8 cellular contexts compared by ENCODE assay signal in genomic region chr2:204545861-204546773, GRCh38. TPM values are rescaled to one million over a fixed set of nuclear protein-coding genes. Genes with fewer than 3 reads are reported as not detected.
A peak's percentile ranks its signal among the peaks of the same experiment; 100 is the strongest.
DNase-seq lines count a peak whose midpoint lies in the region; ATAC-seq and TF ChIP-seq lines count a peak whose summit lies in the region.

No MANE protein-coding gene starts in this region.

- H3K36me3 ChIP-seq in mammary epithelial cell (ENCODE audit: insufficient read depth, low read length) (no peaks in the 10 kb centered on the region), thymus (ENCODE audit: control insufficient read depth, insufficient read depth) (no peaks in the 10 kb centered on the region)

- CTCF ChIA-PET in mammary epithelial cell (lab: Charles Lee; ENCODE audit: low non-redundant PET), result no interaction called here

- H3K4me1 ChIP-seq in mammary epithelial cell (ENCODE audit: insufficient read depth, low read length), result peaks cover 14% of the 10 kb centered on the region
- no peaks in the 10 kb centered on the region for H3K4me1 ChIP-seq in thymus (ENCODE audit: control insufficient read depth, insufficient read depth, low read length)

- in situ Hi-C loops in mammary epithelial cell (cut with MboI; ENCODE audit: low sequenced_read_pairs in 2 of 2), result no loop called here

- H3K27ac ChIP-seq in mammary epithelial cell (ENCODE audit: insufficient read depth, low read depth, low read length) (no peak overlapping the region), thymus (ENCODE audit: low read depth) (no peak overlapping the region)

- TF ChIP-seq CTCF in AG09309 (IDR thresholded peaks at IDR 0.05; ENCODE audit: control insufficient read depth, insufficient read depth, low read depth, low read length, missing control alignments), result no peak
- TF ChIP-seq CTCF in mammary epithelial cell (conservative IDR thresholded peaks at IDR 0.05 in 1 of 2, IDR thresholded peaks at IDR 0.05 in 1 of 2; ENCODE audit: extremely low read depth in 1 of 2, insufficient read depth in 1 of 2, low read depth in 1 of 2, low read length in 2 of 2), result no peak
- no peak for TF ChIP-seq CTCF in lower leg skin (IDR thresholded peaks at IDR 0.05)

- peak overlapping the region; percentile 96 for H2AFZ ChIP-seq in mammary epithelial cell (ENCODE audit: low read depth, low read length)

- H3K9me3 ChIP-seq in mammary epithelial cell (replicated peaks; ENCODE audit: insufficient read depth, low read length), result no peaks in the 10 kb centered on the region
- H3K9me3 ChIP-seq in thymus (ENCODE audit: control insufficient read depth), result no peaks in the 10 kb centered on the region

- no peak for TF ChIP-seq POLR2A in lower leg skin (IDR thresholded peaks at IDR 0.05)

- dilution Hi-C loops in mammary epithelial cell (cut with HindIII; ENCODE audit: low sequenced_read_pairs), result no loop called here

- DNase-seq in AG09309 (ENCODE audit: low read depth) (no peak), NCI-H2171 treated with DMSO at 0.1 percent for 48 hours (lab: John Stamatoyannopoulos, UW) (peak; percentile 64), mammary epithelial cell (peak; percentile 8), lower leg skin (ENCODE audit: low spot score in 2 of 2) (no peak), NCI-H1694 (lab: John Stamatoyannopoulos, UW) (no peak)

- peak overlapping the region; percentile 99 for H3K4me2 ChIP-seq in mammary epithelial cell (ENCODE audit: insufficient read depth, low read depth, low read length)

- ATAC-seq in GM21381 (IDR thresholded peaks at IDR 0.05; ENCODE audit: unreplicated experiment), result peak; percentile 7
- no peak for ATAC-seq in HG03439 (IDR thresholded peaks at IDR 0.05; ENCODE audit: unreplicated experiment)

- no peaks in the 10 kb centered on the region for H3K27me3 ChIP-seq in mammary epithelial cell (ENCODE audit: insufficient read depth, low read length)
- H3K27me3 ChIP-seq in thymus (ENCODE audit: control insufficient read depth, insufficient read depth), result peaks cover 22% of the 10 kb centered on the region

- intact Hi-C loops in mammary epithelial cell (cut with micrococcal nuclease), result loop anchor here (5.0 to 10.0 kb wide), 3 partner anchors 91 to 146 kb away; no protein-coding TSS in a partner anchor
- intact Hi-C loops in lower leg skin (cut with DNase I; ENCODE audit: low total_unique reads), result no loop called here

- H3K4me3 ChIP-seq in AG09309 (ENCODE audit: control insufficient read depth, low read depth, low read length) (peak overlapping the region; percentile 70), mammary epithelial cell (replicated peaks in 1 of 3; ENCODE audit: insufficient read depth in 1 of 3, low read depth in 2 of 3, low read length in 3 of 3) (peak overlapping the region; percentile 52 to 69 (median 59)), lower leg skin (ENCODE audit: low read depth, poor library complexity, severe bottlenecking) (peak overlapping the region; percentile 85), thymus (ENCODE audit: low read length) (peak overlapping the region; percentile 59)

- 12% methylated on average over 7 of the region's 45 CpGs for WGBS in mammary epithelial cell (ENCODE audit: low coverage, missing lambda C conversion rate)
- WGBS in lower leg skin, 2 donors, result 3 to 10% methylated on average over 14 to 42 of the region's 45 CpGs
- 13% methylated on average over 45 of the region's 45 CpGs for WGBS in thymus

- no peaks in the 10 kb centered on the region for H4K20me1 ChIP-seq in mammary epithelial cell (ENCODE audit: insufficient read depth, low read length)

- no TSS peak for BruUV-seq in mammary epithelial cell (replicated peaks; lab: Mats Ljungman, UMichigan)

- H3K79me2 ChIP-seq in mammary epithelial cell (ENCODE audit: insufficient read depth, low read length), result no peaks in the 10 kb centered on the region

- no peak overlapping the region for H3K9ac ChIP-seq in mammary epithelial cell (ENCODE audit: insufficient read depth, low read length)

RNA-seq across cellular contexts. Expression of gene PARD3B, which starts 0.8 kb away (rescaled TPM):
- total RNA-seq in mammary epithelial cell (1 to 10 TPM; 4.1 to 6.5 TPM), lower leg skin (10 to 100 TPM in 3 of 4 donors, 1 to 10 TPM in 1; 6.5 to 17.3 (median 12.7) TPM)
- polyA plus RNA-seq in mammary epithelial cell (0.19 TPM), thymus (1.0 TPM)
- polyA minus RNA-seq in mammary epithelial cell, result not detected

Comparison
In these comparisons a context has a peak if more than half of its experiments do, and no peak if none do; other contexts are left out.
1. DNase-seq: peak in NCI-H2171 treated with DMSO at 0.1 percent for 48 hours (single experiment) and mammary epithelial cell (single experiment); none in AG09309 (single experiment), lower leg skin (0 of 2) and NCI-H1694 (single experiment).
2. Peak in every context shown above with its lines, with median percentiles within 50 percentile points of each other: H3K4me3 ChIP-seq.